In genomic region chr20:53644108-53644507, GRCh38 we compare ENCODE assay signal across 8 cellular contexts. TPM values are rescaled to one million over a fixed set of nuclear protein-coding genes. Genes with fewer than 3 reads are reported as not detected.
DNase-seq lines count a peak whose midpoint lies in the region; ATAC-seq and TF ChIP-seq lines count a peak whose summit lies in the region.
"Not testable (repeated sequence)": the region's sequence is repeated elsewhere in the genome, so short reads cannot be mapped to it uniquely, and the experiment has no call there.

No MANE protein-coding gene starts in this region.

- H3K27ac Mint-ChIP-seq in CD14-positive monocyte = peak overlapping the region; percentile 65 to 98 (median 96)
- H3K27ac Mint-ChIP-seq in HFFc6 = 0 out of 2 replicates have a peak overlapping the region, but pooled peaks have one; percentile 16
- peak overlapping the region; percentile 99 for H3K27ac Mint-ChIP-seq in T-helper 17 cell
- H3K27ac Mint-ChIP-seq in naive thymus-derived CD8-positive, alpha-beta T cell = peak overlapping the region; percentile 83 to 99 (median 97)
- H3K27ac Mint-ChIP-seq in type B pancreatic cell = peak overlapping the region; percentile 99

- not testable (repeated sequence) for H3K4me2 ChIP-seq in OCI-LY1 (ENCODE audit: low read length)

- H3F3A ChIP-seq in OCI-LY1 (ENCODE audit: insufficient read depth, low read length) = not testable (repeated sequence)

- POLR2A ChIA-PET in naive thymus-derived CD8-positive, alpha-beta T cell (lab: Charles Lee) = interaction anchor here (1.9 to 3.2 kb wide), 5 partner anchors 9 to 49 kb away, joined by 7 to 42 read pairs (median 31); partner anchors contain the start of gene ZNF217

- not testable (repeated sequence) for H3K36me3 Mint-ChIP-seq in CD14-positive monocyte; HFFc6 (ENCODE audit: low read depth); T-helper 17 cell (ENCODE audit: low read depth); naive thymus-derived CD8-positive, alpha-beta T cell; type B pancreatic cell

- ATAC-seq in T-helper 17 cell; naive thymus-derived CD8-positive, alpha-beta T cell: not testable (repeated sequence)

- H3K27me3 Mint-ChIP-seq in CD14-positive monocyte (ENCODE audit: low read depth in 3 of 3); HFFc6 (ENCODE audit: insufficient read depth); T-helper 17 cell; naive thymus-derived CD8-positive, alpha-beta T cell; type B pancreatic cell: not testable (repeated sequence)

- H3K4me3 ChIP-seq in OCI-LY1 (ENCODE audit: low read depth, low read length, poor library complexity, severe bottlenecking); effector memory CD4-positive, alpha-beta T cell (ENCODE audit: insufficient read depth, low read depth, low read length, poor library complexity, severe bottlenecking): not testable (repeated sequence)

- H3K4me1 Mint-ChIP-seq in CD14-positive monocyte (peaks cover 50% of the 10 kb centered on the region), HFFc6 (ENCODE audit: low read depth) (peaks cover 25% of the 10 kb centered on the region), T-helper 17 cell (peaks cover 20% of the 10 kb centered on the region), type B pancreatic cell (ENCODE audit: unreplicated experiment) (peaks cover 17% of the 10 kb centered on the region)
- peaks cover 26 to 55% (median 48%) of the 10 kb centered on the region in 4 donors for H3K4me1 Mint-ChIP-seq in naive thymus-derived CD8-positive, alpha-beta T cell

- DNase-seq in CD14-positive monocyte (ENCODE audit: low spot score); HFFc6; T-helper 17 cell; effector memory CD4-positive, alpha-beta T cell; naive thymus-derived CD8-positive, alpha-beta T cell; type B pancreatic cell (ENCODE audit: extremely low spot score, unreplicated experiment): not testable (repeated sequence)
- DNase-seq in activated CD8-positive, alpha-beta memory T cell treated with anti-CD3 and anti-CD28 coated beads, Interleukin-2, amount 50 U/mL, for 48 hours = peak; percentile 13

- H3K27ac ChIP-seq in OCI-LY1 (ENCODE audit: low read depth, low read length, poor library complexity, severe bottlenecking) = peak overlapping the region; percentile 84
- peak overlapping the region; percentile 70 for H3K27ac ChIP-seq in effector memory CD4-positive, alpha-beta T cell (ENCODE audit: insufficient read depth, low read length, poor library complexity, severe bottlenecking)

- H3K36me3 ChIP-seq in OCI-LY1 (ENCODE audit: insufficient read depth, low read length); effector memory CD4-positive, alpha-beta T cell (ENCODE audit: control insufficient read depth, insufficient read depth, low read length): not testable (repeated sequence)

- not testable (repeated sequence) for H3K9me3 Mint-ChIP-seq in CD14-positive monocyte; HFFc6; naive thymus-derived CD8-positive, alpha-beta T cell; type B pancreatic cell

- H3K9ac ChIP-seq in OCI-LY1 (ENCODE audit: low read length) = not testable (repeated sequence)

- not testable (repeated sequence) for H3K79me2 ChIP-seq in OCI-LY1 (ENCODE audit: insufficient read depth, low read length)

- H3K4me3 Mint-ChIP-seq in CD14-positive monocyte, HFFc6, T-helper 17 cell, type B pancreatic cell: not testable (repeated sequence)
- H3K4me3 Mint-ChIP-seq in naive thymus-derived CD8-positive, alpha-beta T cell = peak overlapping the region in 2 of 10 donors; percentile 10 to 19

- H3K27me3 ChIP-seq in OCI-LY1 (ENCODE audit: insufficient read depth, low read length); effector memory CD4-positive, alpha-beta T cell (replicated peaks; ENCODE audit: control insufficient read depth, insufficient read depth, low read length, poor library complexity, severe bottlenecking): not testable (repeated sequence)

- not testable (repeated sequence) for H3K9me3 ChIP-seq in OCI-LY1 (ENCODE audit: low read length); T-helper 17 cell (ENCODE audit: control insufficient read depth, low read length, poor library complexity, severe bottlenecking); effector memory CD4-positive, alpha-beta T cell (ENCODE audit: control insufficient read depth, low read length)

- not testable (repeated sequence) for H4K20me1 ChIP-seq in OCI-LY1 (ENCODE audit: insufficient read depth, low read length)

- H3K9me2 ChIP-seq in OCI-LY1 (ENCODE audit: low read depth, low read length) = not testable (repeated sequence)

- peaks cover 48% of the 10 kb centered on the region for H3K4me1 ChIP-seq in OCI-LY1 (ENCODE audit: insufficient read depth, low read length, severe bottlenecking)
- peaks cover 12% of the 10 kb centered on the region for H3K4me1 ChIP-seq in effector memory CD4-positive, alpha-beta T cell (ENCODE audit: control insufficient read depth, insufficient read depth, low read length, poor library complexity, severe bottlenecking)

- not testable (repeated sequence) for TF ChIP-seq CTCF in CD14-positive monocyte (IDR thresholded peaks at IDR 0.05); HFFc6 (IDR thresholded peaks at IDR 0.05); OCI-LY1 (IDR thresholded peaks at IDR 0.05; ENCODE audit: low read length); type B pancreatic cell (conservative IDR thresholded peaks at IDR 0.05)

- H2AFZ ChIP-seq in OCI-LY1 (ENCODE audit: low read length) = not testable (repeated sequence)

- intact Hi-C loops in CD14-positive monocyte (cut with micrococcal nuclease) = loop anchor here in 1 of 2 donors (5.0 to 10.0 kb wide), 3 partner anchors 47 to 273 kb away; no protein-coding TSS in a partner anchor

RNA-seq across cellular contexts. Expression of gene ZNF217, which starts 50.5 kb away (rescaled TPM):
- 10 to 100 TPM; 10.5 to 41.5 TPM for polyA plus RNA-seq in CD14-positive monocyte
- 10 to 100 TPM; 38.5 to 42.9 (median 40.1) TPM for total RNA-seq in HFFc6 (2021; fragmentation: NEBNext Ultra II Directional; extraction: Animal tissue kit (Norgen Biotek cat#: 25700))
- total RNA-seq in T-helper 17 cell (10 to 100 TPM; 70.4 to 72.8 TPM), type B pancreatic cell (ENCODE audit: low replicate concordance) (32.8 and 78.1 TPM in 2 replicates)
- total RNA-seq in naive thymus-derived CD8-positive, alpha-beta T cell = 100 to 1,000 TPM; 100 to 101 TPM
- polyA plus RNA-seq in naive thymus-derived CD8-positive, alpha-beta T cell = 10 to 100 TPM; 21.5 to 34.2 (median 25.3) TPM

Comparison
In these comparisons a context has a peak if more than half of its experiments do, and no peak if none do; other contexts are left out.
1. H3K27ac Mint-ChIP-seq: peak in every context shown above with its lines; median percentile 99 in T-helper 17 cell; 99 in type B pancreatic cell; 97 in naive thymus-derived CD8-positive, alpha-beta T cell; 96 in CD14-positive monocyte; 16 in HFFc6.